Comparison of ENCODE assay signal across 20 cellular contexts in genomic region chr7:55101359-55101758, GRCh38.
A peak's percentile ranks its signal among the peaks of the same experiment; 100 is the strongest.
DNase-seq lines count a peak whose midpoint lies in the region; ATAC-seq, FAIRE-seq and TF ChIP-seq lines count a peak whose summit lies in the region.
"Had no signal": no experiment of that assay in that cellular context is flagged by ENCODE, and none has a peak within 500 bp of the region (broad histone marks: within the 10 kb centered on the region; RNA-seq: fewer than 3 reads in every experiment).

No MANE protein-coding gene starts in this region.

- H3K27ac ChIP-seq in heart left ventricle (peak overlapping the region in 10 of 12 donors; percentile 62 to 89 (median 71)), gastroesophageal sphincter (peak overlapping the region; percentile 25 to 83 (median 81)), prostate gland (peak overlapping the region; percentile 62 to 70)

- TF ChIP-seq POLR2A in heart left ventricle (IDR thresholded peaks at IDR 0.05) (no peak), gastroesophageal sphincter (IDR thresholded peaks at IDR 0.05) (no peak), prostate gland (IDR thresholded peaks at IDR 0.05) (no peak)

- no peaks in the 10 kb centered on the region for H3K36me3 ChIP-seq in heart left ventricle
- H3K36me3 ChIP-seq in gastroesophageal sphincter = no peaks in the 10 kb centered on the region
- no peaks in the 10 kb centered on the region for H3K36me3 ChIP-seq in prostate gland

- TF ChIP-seq EP300 in gastroesophageal sphincter (IDR thresholded peaks at IDR 0.05) = no peak

- DNase-seq in heart left ventricle (no peak), Right ventricle myocardium inferior (ENCODE audit: missing footprints) (no peak), prostate gland (ENCODE audit: low spot score) (peak; percentile 46), urothelium cell line (ENCODE audit: low spot score) (no peak), NCI-H2227 treated with DMSO at 0.1 percent for 48 hours (lab: John Stamatoyannopoulos, UW) (no peak), iPS-NIHi7 (ENCODE audit: extremely low spot score) (no peak)
- no peak for DNase-seq in stimulated activated CD4-positive, alpha-beta T cell treated with anti-CD3 and anti-CD28 coated beads, Interleukin-4, amount 100 ng/mL, for 4 hours
- DNase-seq: 8988T; activated CD4-positive, alpha-beta T cell treated with anti-CD3 and anti-CD28 coated beads, Interleukin-2, amount 10 ng/mL, durations not matched to agents 24 days and 14 days; BE2C; EL; erythroblast; naive thymus-derived CD8-positive, alpha-beta T cell; NCI-H1417; NCI-H524 treated with DMSO at 0.1 percent for 48 hours; SIG-M5; T-helper 1 cell had no signal

- FAIRE-seq in urothelium cell line (lab: Jason Lieb, UNC) = peak; percentile 50
- FAIRE-seq: GM18507 had no signal

- H3K4me1 ChIP-seq in heart left ventricle (peaks cover 0 to 56% (median 22%) of the 10 kb centered on the region in 12 donors), gastroesophageal sphincter (peaks cover 7 to 99% (median 42%) of the 10 kb centered on the region in 3 donors), prostate gland (replicated peaks) (peaks cover 6% of the 10 kb centered on the region)

- H3K9me3 ChIP-seq in heart left ventricle (no peaks in the 10 kb centered on the region), gastroesophageal sphincter (no peaks in the 10 kb centered on the region), prostate gland (no peaks in the 10 kb centered on the region)
- H3K9me3 ChIP-seq: BE2C had no signal

- peak overlapping the region in 1 of 12 donors; percentile 2 for H3K4me3 ChIP-seq in heart left ventricle
- peak overlapping the region in 1 of 2 donors; percentile 1 for H3K4me3 ChIP-seq in gastroesophageal sphincter
- no peak overlapping the region for H3K4me3 ChIP-seq in prostate gland

- intact Hi-C loops in heart left ventricle (cut with DNase I) = loop anchor here in 1 of 10 donors (2.0 kb wide), 1 partner anchor 27 kb away; no protein-coding TSS in a partner anchor
- intact Hi-C loops in Right ventricle myocardium inferior (cut with DNase I) = no loop called here
- intact Hi-C loops in prostate gland (cut with DNase I) = no loop called here

- TF ChIP-seq CTCF in heart left ventricle (IDR thresholded peaks at IDR 0.05) (no peak), gastroesophageal sphincter (IDR thresholded peaks at IDR 0.05) (no peak), prostate gland (IDR thresholded peaks at IDR 0.05) (no peak)

- WGBS in heart left ventricle, 4 donors = 47 to 63% (median 56%) methylated on average over 9 of the region's 9 CpGs
- 26 to 41% methylated on average over 6 to 9 of the region's 9 CpGs for WGBS in gastroesophageal sphincter (ENCODE audit: low coverage in 1 of 2), 2 donors
- WGBS in prostate gland = 31% methylated on average over 9 of the region's 9 CpGs

- H3K27me3 ChIP-seq in heart left ventricle = no peaks in the 10 kb centered on the region
- H3K27me3 ChIP-seq in gastroesophageal sphincter = no peaks in the 10 kb centered on the region
- no peaks in the 10 kb centered on the region for H3K27me3 ChIP-seq in prostate gland (replicated peaks; ENCODE audit: insufficient read depth)
- H3K27me3 ChIP-seq: BE2C had no signal

- ATAC-seq in heart left ventricle (no peak), Right ventricle myocardium inferior (no peak), gastroesophageal sphincter (no peak)
- ATAC-seq: activated T-helper 17 cell treated with anti-CD3 and anti-CD28 coated beads, Interleukin-2, amount 50 U/mL, for 72 hours; naive thymus-derived CD8-positive, alpha-beta T cell had no signal
